In genomic region chr3:100402150-100402706, GRCh38 we compare ENCODE assay signal across 7 cellular contexts. TPM values are rescaled to one million over a fixed set of nuclear protein-coding genes. Genes with fewer than 3 reads are reported as not detected.
DNase-seq lines count a peak whose midpoint lies in the region; ATAC-seq and TF ChIP-seq lines count a peak whose summit lies in the region.

No MANE protein-coding gene starts in this region.

- TF ChIP-seq CTCF in smooth muscle cell (IDR thresholded peaks at IDR 0.05; ENCODE audit: borderline replicate concordance, insufficient read depth, poor library complexity, severe bottlenecking), result no peak

- H3K9me3 ChIP-seq in smooth muscle cell (replicated peaks; ENCODE audit: low read depth), result no peaks in the 10 kb centered on the region

- peaks cover 35% of the 10 kb centered on the region for H4K20me1 ChIP-seq in smooth muscle cell (ENCODE audit: low read depth)

- H2AFZ ChIP-seq in smooth muscle cell (ENCODE audit: low read depth), result peak overlapping the region; percentile 91

- peaks cover 17% of the 10 kb centered on the region for H3K36me3 Mint-ChIP-seq in activated CD8-positive, alpha-beta T cell treated with anti-CD3 and anti-CD28 coated beads, Interleukin-2, amount 10 ng/mL, durations not matched to agents 7 days and 5 days (ENCODE audit: low read depth)

- H3K27me3 Mint-ChIP-seq in activated CD8-positive, alpha-beta T cell treated with anti-CD3 and anti-CD28 coated beads, Interleukin-2, amount 10 ng/mL, durations not matched to agents 7 days and 5 days (ENCODE audit: low read depth), result no peaks in the 10 kb centered on the region

- H3K4me1 ChIP-seq in smooth muscle cell (ENCODE audit: low read depth), result peaks cover 25% of the 10 kb centered on the region

- DNase-seq in G401 (ENCODE audit: low spot score) (peak; percentile 53), NCI-H1105 treated with DMSO at 0.1 percent for 48 hours (lab: John Stamatoyannopoulos, UW) (peak; percentile 60), hepatic stellate cell (ENCODE audit: low spot score) (peak; percentile 11), smooth muscle cell (lab: John Stamatoyannopoulos, UW; ENCODE audit: unreplicated experiment) (no peak), HuH-7 (ENCODE audit: low spot score) (no peak)
- DNase-seq in activated CD8-positive, alpha-beta T cell treated with anti-CD3 and anti-CD28 coated beads, Interleukin-2, amount 10 ng/mL, durations not matched to agents 7 days and 5 days, result no peak

- H3K27ac ChIP-seq in smooth muscle cell (ENCODE audit: low read depth), result peak overlapping the region; percentile 96

- H3K4me3 Mint-ChIP-seq in activated CD8-positive, alpha-beta T cell treated with anti-CD3 and anti-CD28 coated beads, Interleukin-2, amount 10 ng/mL, durations not matched to agents 7 days and 5 days, result peak overlapping the region; percentile 92

- peaks cover 48% of the 10 kb centered on the region for H3K4me1 Mint-ChIP-seq in activated CD8-positive, alpha-beta T cell treated with anti-CD3 and anti-CD28 coated beads, Interleukin-2, amount 10 ng/mL, durations not matched to agents 7 days and 5 days (ENCODE audit: low read depth)

- H3K27me3 ChIP-seq in smooth muscle cell (ENCODE audit: low read depth), result no peaks in the 10 kb centered on the region

- POLR2A ChIA-PET in activated CD8-positive, alpha-beta T cell treated with anti-CD3 and anti-CD28 coated beads, Interleukin-2, amount 10 ng/mL, durations not matched to agents 7 days and 5 days (lab: Charles Lee), result interaction anchor here (0.6 to 2.8 kb wide), 18 partner anchors 11 to 308 kb away, joined by 3 to 18 read pairs (median 4); partner anchors contain the start of genes NIT2 and TBC1D23

- CTCF ChIA-PET in activated CD8-positive, alpha-beta T cell treated with anti-CD3 and anti-CD28 coated beads, Interleukin-2, amount 10 ng/mL, durations not matched to agents 7 days and 5 days (lab: Charles Lee), result interaction anchor here (0.6 to 2.5 kb wide), 11 partner anchors 11 to 570 kb away, joined by 3 to 7 read pairs (median 4); no protein-coding TSS in a partner anchor

- peaks cover 69% of the 10 kb centered on the region for H3K79me2 ChIP-seq in smooth muscle cell (ENCODE audit: low read depth)

- peaks cover 1% of the 10 kb centered on the region for H3K9me3 Mint-ChIP-seq in activated CD8-positive, alpha-beta T cell treated with anti-CD3 and anti-CD28 coated beads, Interleukin-2, amount 10 ng/mL, durations not matched to agents 7 days and 5 days (ENCODE audit: insufficient read depth)

- H3K36me3 ChIP-seq in smooth muscle cell (ENCODE audit: low read depth), result no peaks in the 10 kb centered on the region

- H3K9ac ChIP-seq in smooth muscle cell (ENCODE audit: low read depth), result peak overlapping the region; percentile 94

- no peak for ATAC-seq in activated CD8-positive, alpha-beta T cell treated with anti-CD3 and anti-CD28 coated beads, Interleukin-2, amount 10 ng/mL, durations not matched to agents 7 days and 5 days
- ATAC-seq in HG03521 (IDR thresholded peaks at IDR 0.05; ENCODE audit: unreplicated experiment), result no peak

- 2% methylated on average over 3 of the region's 3 CpGs for WGBS in smooth muscle cell (ENCODE audit: low lambda C conversion rate)

- in situ Hi-C loops in G401 (cut with HindIII; ENCODE audit: low sequenced_read_pairs), result no loop called here

- peak overlapping the region; percentile 83 for H3K4me3 ChIP-seq in smooth muscle cell

- H3K4me2 ChIP-seq in smooth muscle cell, result peak overlapping the region; percentile 96

- H3F3A ChIP-seq in smooth muscle cell (ENCODE audit: low read depth), result no peaks in the 10 kb centered on the region

- peak overlapping the region; percentile 98 for H3K27ac Mint-ChIP-seq in activated CD8-positive, alpha-beta T cell treated with anti-CD3 and anti-CD28 coated beads, Interleukin-2, amount 10 ng/mL, durations not matched to agents 7 days and 5 days

RNA-seq across cellular contexts. Expression of gene LNP1, which starts 0.9 kb away (rescaled TPM):
- total RNA-seq in G401 (2014; rRNA removed; shearing (Covaris generic)), result 2.2 and 3.6 TPM in 2 replicates
- 1 to 10 TPM; 1.4 TPM for total RNA-seq in activated CD8-positive, alpha-beta T cell treated with anti-CD3 and anti-CD28 coated beads, Interleukin-2, amount 10 ng/mL, durations not matched to agents 7 days and 5 days
- 3.1 and 4.2 TPM in 2 replicates for total RNA-seq in smooth muscle cell
- 4.3 and 6.3 TPM in 2 replicates for polyA plus RNA-seq in smooth muscle cell

RNA-seq across cellular contexts. Expression of gene TOMM70, which starts 1.3 kb away (rescaled TPM):
- total RNA-seq in G401 (2014; rRNA removed; shearing (Covaris generic)), result 44.9 and 65.4 TPM in 2 replicates
- total RNA-seq in activated CD8-positive, alpha-beta T cell treated with anti-CD3 and anti-CD28 coated beads, Interleukin-2, amount 10 ng/mL, durations not matched to agents 7 days and 5 days, result 10 to 100 TPM; 42.1 to 43.8 TPM
- 53.7 and 75.8 TPM in 2 replicates for total RNA-seq in smooth muscle cell
- 28.1 and 31.1 TPM in 2 replicates for polyA plus RNA-seq in smooth muscle cell

Comparison
In these comparisons a context has a peak if more than half of its experiments do, and no peak if none do; other contexts are left out.
1. DNase-seq: peak in G401 (single experiment), NCI-H1105 treated with DMSO at 0.1 percent for 48 hours (single experiment) and hepatic stellate cell (single experiment); none in activated CD8-positive, alpha-beta T cell treated with anti-CD3 and anti-CD28 coated beads, Interleukin-2, amount 10 ng/mL, durations not matched to agents 7 days and 5 days (single experiment), smooth muscle cell (single experiment) and HuH-7 (single experiment).